22 cellular contexts compared by ENCODE assay signal in genomic region chr6:137894779-137895385, GRCh38. TPM values are rescaled to one million over a fixed set of nuclear protein-coding genes. Genes with fewer than 3 reads are reported as not detected.
A peak's percentile ranks its signal among the peaks of the same experiment; 100 is the strongest.
DNase-seq lines count a peak whose midpoint lies in the region; ATAC-seq, FAIRE-seq and TF ChIP-seq lines count a peak whose summit lies in the region.
"Had no signal": no experiment of that assay in that cellular context is flagged by ENCODE, and none has a peak within 500 bp of the region (broad histone marks: within the 10 kb centered on the region; RNA-seq: fewer than 3 reads in every experiment).

No MANE protein-coding gene starts in this region.

- WGBS in K562 (ENCODE audit: insufficient coverage, low coverage, missing lambda C conversion rate): 45% methylated on average over 4 of the region's 4 CpGs

- no peak for TF ChIP-seq RAD21 in K562 (CRISPR knock-in tag; conservative IDR thresholded peaks at IDR 0.05 in 1 of 2, IDR thresholded peaks at IDR 0.05 in 1 of 2)

- no peak overlapping the region for H3K27ac ChIP-seq in K562 (ENCODE audit: extremely low read depth, low read depth, low read length)
- H3K27ac ChIP-seq: ovary had no signal

- H3K4me1 Mint-ChIP-seq in HFFc6 (ENCODE audit: low read depth) (peaks cover 65% of the 10 kb centered on the region), natural killer cell (no peaks in the 10 kb centered on the region)

- H3K27ac Mint-ChIP-seq in HFFc6 (peak overlapping the region; percentile 78), natural killer cell (no peak overlapping the region)
- H3K27ac Mint-ChIP-seq: activated CD8-positive, alpha-beta T cell treated with anti-CD3 and anti-CD28 coated beads for 36 hours; T-helper 1 cell treated with Interleukin-12 subunit alpha and Interleukin-12 subunit beta and Interleukin-4 antibody, amounts not matched to agents 30 μg/mL and 1 μg/mL, for 36 hours had no signal

- TF ChIP-seq CTCF in HFFc6 (IDR thresholded peaks at IDR 0.05) (no peak), K562 (IDR thresholded peaks at IDR 0.05 in 2 of 3, conservative IDR thresholded peaks at IDR 0.05 in 1 of 3; ENCODE audit: insufficient read depth in 2 of 3, low read depth in 1 of 3, low read length in 3 of 3) (no peak), natural killer cell (IDR thresholded peaks at IDR 0.05) (no peak)

- no peaks in the 10 kb centered on the region for H3K79me2 ChIP-seq in K562 (ENCODE audit: control insufficient read depth, insufficient read depth, low read length)

- POLR2A ChIA-PET in K562 (lab: Yijun Ruan, JAX): interaction anchor here (1.2 to 1.6 kb wide), 2 partner anchors 13 to 16 kb away, joined by 3 to 8 read pairs; no protein-coding TSS in a partner anchor

- H3K9me3 Mint-ChIP-seq in HFFc6 (peaks cover 13% of the 10 kb centered on the region), natural killer cell (no peaks in the 10 kb centered on the region)

- H3K9me3 ChIP-seq in K562 (replicated peaks; ENCODE audit: control insufficient read depth, insufficient read depth, low read depth, low read length): no peaks in the 10 kb centered on the region
- H3K9me3 ChIP-seq: Caco-2, ovary had no signal

- H3K4me2 ChIP-seq in K562 (ENCODE audit: insufficient read depth, low read length): no peak overlapping the region

- H2AFZ ChIP-seq in K562 (ENCODE audit: low read depth, low read length): peak overlapping the region; percentile 46

- no peak overlapping the region for H3K4me3 ChIP-seq in K562
- H3K4me3 ChIP-seq: ovary had no signal

- H3K27me3 ChIP-seq in K562 (ENCODE audit: control insufficient read depth in 2 of 2, insufficient read depth in 2 of 2, low read length in 2 of 2): no peaks in the 10 kb centered on the region
- H3K27me3 ChIP-seq: ovary had no signal

- in situ Hi-C loops in K562 (cut with MboI): no loop called here

- FAIRE-seq in K562 (lab: Jason Lieb, UNC): no peak
- FAIRE-seq: frontal cortex, GM12892 had no signal

- no peaks in the 10 kb centered on the region for H4K20me1 ChIP-seq in K562 (replicated peaks; ENCODE audit: control insufficient read depth, insufficient read depth, low read length)

- no peak for TF ChIP-seq POLR2A in K562 (conservative IDR thresholded peaks at IDR 0.05)

- no peak overlapping the region for H3K9ac ChIP-seq in K562 (ENCODE audit: insufficient read depth in 1 of 2, low read depth in 2 of 2, low read length in 2 of 2)

- H3K4me3 Mint-ChIP-seq in HFFc6: peak overlapping the region; percentile 11; the same call in 1 of the 2 replicates
- H3K4me3 Mint-ChIP-seq in natural killer cell: no peak overlapping the region
- H3K4me3 Mint-ChIP-seq: activated CD8-positive, alpha-beta T cell treated with anti-CD3 and anti-CD28 coated beads for 36 hours; T-helper 1 cell treated with Interleukin-12 subunit alpha and Interleukin-12 subunit beta and Interleukin-4 antibody, amounts not matched to agents 30 μg/mL and 1 μg/mL, for 36 hours had no signal

- CTCF ChIA-PET in K562 (lab: Yijun Ruan, JAX; ENCODE audit: low intra/inter-chr PET ratio): no interaction called here

- H3K4me1 ChIP-seq in K562 (replicated peaks in 1 of 2; ENCODE audit: control insufficient read depth in 2 of 2, insufficient read depth in 2 of 2, low read length in 2 of 2): peaks cover 0 to 3% of the 10 kb centered on the region in 2 experiments; a peak in 1 of 5 replicates
- H3K4me1 ChIP-seq: Caco-2 had no signal

- BruUV-seq in K562 (replicated peaks; lab: Mats Ljungman, UMichigan): no TSS peak

- intact Hi-C loops in K562 (cut with micrococcal nuclease): no loop called here
- intact Hi-C loops in natural killer cell (cut with micrococcal nuclease): no loop called here

- DNase-seq in AG08395 (ENCODE audit: low spot score) (peak; percentile 45), HFFc6 (peak; percentile 78), K562 (ENCODE audit: extremely low read depth in 1 of 4, low spot score in 3 of 4) (no peak), iris pigment epithelial cell (ENCODE audit: low read depth) (peak; percentile 54), natural killer cell (no peak), NCI-H146 (lab: John Stamatoyannopoulos, UW) (no peak)
- DNase-seq: activated CD8-positive, alpha-beta T cell treated with anti-CD3 and anti-CD28 coated beads for 36 hours; Caco-2; caudate nucleus; H7; Karpas-422; left ventricle myocardium superior; NCI-H1694 treated with DMSO at 0.1 percent for 48 hours; NCI-H446 treated with DMSO at 0.1 percent for 48 hours; ovary; SHP77 treated with DMSO at 0.1 percent for 48 hours; stimulated activated CD4-positive, alpha-beta T cell treated with anti-CD3 and anti-CD28 coated beads, Interleukin-4, amount 100 ng/mL, for 24 hours had no signal

- H3K27me3 Mint-ChIP-seq in HFFc6 (ENCODE audit: insufficient read depth) (peaks cover 4% of the 10 kb centered on the region; the same call in 1 of the 2 replicates), natural killer cell (ENCODE audit: low read depth in 2 of 2) (peaks cover 0 to 6% of the 10 kb centered on the region in 2 donors)
- H3K27me3 Mint-ChIP-seq: activated CD8-positive, alpha-beta T cell treated with anti-CD3 and anti-CD28 coated beads for 36 hours had no signal

- ATAC-seq in K562: no peak
- ATAC-seq in natural killer cell: no peak
- no peak for ATAC-seq in HG02852 (IDR thresholded peaks at IDR 0.05; ENCODE audit: unreplicated experiment)
- no peak for ATAC-seq in HG02885 (IDR thresholded peaks at IDR 0.05; ENCODE audit: poor library complexity, unreplicated experiment)
- ATAC-seq: activated CD8-positive, alpha-beta T cell treated with anti-CD3 and anti-CD28 coated beads for 36 hours; left ventricle myocardium superior had no signal

- TF ChIP-seq EP300 in K562 (IDR thresholded peaks at IDR 0.05; ENCODE audit: low read length): no peak

- H3K9me1 ChIP-seq in K562 (ENCODE audit: control insufficient read depth, insufficient read depth, low read length): no peaks in the 10 kb centered on the region

- H3K36me3 ChIP-seq in K562 (ENCODE audit: control insufficient read depth, insufficient read depth, low read length): no peaks in the 10 kb centered on the region
- H3K36me3 ChIP-seq: ovary had no signal

- H3K36me3 Mint-ChIP-seq in HFFc6 (ENCODE audit: low read depth) (peaks cover 13% of the 10 kb centered on the region), natural killer cell (no peaks in the 10 kb centered on the region)

TF ChIP-seq in K562, 482 proteins besides CTCF, POLR2A, EP300 and RAD21 (continues in another document):
- TF ChIP-seq GATA2 (CRISPR knock-in tag; IDR thresholded peaks at IDR 0.05): no peak
- TF ChIP-seq SMC3 (conservative IDR thresholded peaks at IDR 0.05; ENCODE audit: insufficient read depth, low read depth, low read length): no peak
- no peak for TF ChIP-seq ZNF512 (tag; IDR thresholded peaks at IDR 0.05)
- no peak for TF ChIP-seq POLR2AphosphoS2 (IDR thresholded peaks at IDR 0.05; ENCODE audit: low read length)
- TF ChIP-seq HINFP (tag; conservative IDR thresholded peaks at IDR 0.05; ENCODE audit: low read depth): no peak
- TF ChIP-seq ZNF263 (CRISPR knock-in tag; IDR thresholded peaks at IDR 0.05; ENCODE audit: borderline replicate concordance): no peak

RNA-seq across cellular contexts. Expression of gene TNFAIP3, which starts 27.8 kb away (rescaled TPM):
- 10 to 100 TPM in 1 of 6 experiments, 1 to 10 TPM in 5; 4.5 to 17.2 (median 7.8) TPM for total RNA-seq in HFFc6 (2021; fragmentation: NEBNext Ultra II Directional; extraction: Animal tissue kit (Norgen Biotek cat#: 25700))
- 14.3 and 18.6 TPM in 2 replicates for total RNA-seq in K562 (2011; cell fraction: chromatin; rRNA removed; ENCODE audit: low replicate concordance)
- 8.0 and 9.1 TPM in 2 replicates for total RNA-seq in K562 (2011; cell fraction: nucleolus; rRNA removed)
- total RNA-seq in K562 (2011; cell fraction: nucleoplasm; rRNA removed): 10.2 and 11.3 TPM in 2 replicates
- total RNA-seq in K562 (2014; rRNA removed): 5.9 and 6.2 TPM in 2 replicates
- total RNA-seq in K562 (2014; rRNA removed; fragmentation: Illumina TruSeq; extraction: Trizol): 6.5 and 6.9 TPM in 2 replicates
- total RNA-seq in K562 (2015; rRNA removed; fragmentation: Illumina TruSeq; extraction: Trizol): 4.6 TPM in 2 replicates
- total RNA-seq in K562 (2021): 12.5 and 17.0 TPM in 2 replicates
- polyA plus RNA-seq in K562 (2011; rRNA removed): 6.4 and 11.8 TPM in 2 replicates
- 2.5 and 5.0 TPM in 2 replicates for polyA plus RNA-seq in K562 (2011; cell fraction: cytosol; rRNA removed)
- 21.1 and 33.6 TPM in 2 replicates for polyA plus RNA-seq in K562 (2011; cell fraction: nucleus; rRNA removed)
- 5.7 and 26.6 TPM in 2 replicates for polyA plus RNA-seq in K562 (2012)
- 9.8 and 11.5 TPM in 2 replicates for polyA plus RNA-seq in K562 (2014; fragmentation: Illumina TruSeq; extraction: Trizol)
- 1 to 10 TPM in 1 of 2 experiments, under 1 TPM in 1; 0.79 to 1.3 TPM for polyA plus RNA-seq in K562 (2014; fragmentation: Nextera tagmentation; extraction: Ambion mirVana)
- 9.2 and 9.5 TPM in 2 replicates for polyA plus RNA-seq in K562 (2014; rRNA removed)
- polyA minus RNA-seq in K562 (2011; rRNA and poly(A)+ RNA removed): 5.4 and 11.3 TPM in 2 replicates
- 2.9 and 4.6 TPM in 2 replicates for polyA minus RNA-seq in K562 (2011; cell fraction: cytosol; rRNA and poly(A)+ RNA removed)
- 6.7 and 20.5 TPM in 2 replicates for polyA minus RNA-seq in K562 (2011; cell fraction: nucleus; rRNA and poly(A)+ RNA removed)
- total RNA-seq in natural killer cell: 1,000 to 10,000 TPM; 1,163 to 1,298 (median 1,241) TPM

Comparison
In these comparisons a context has a peak if more than half of its experiments do, and no peak if none do; other contexts are left out.
1. DNase-seq: peak in AG08395 (single experiment), HFFc6 (single experiment) and iris pigment epithelial cell (single experiment); none in K562 (0 of 4), natural killer cell (single experiment) and NCI-H146 (single experiment).
2. RNA of gene TNFAIP3, which starts 27.8 kb away (total RNA-seq): 1,163 to 1,298 TPM in natural killer cell; 4.5 to 17.2 TPM in HFFc6 and 4.6 to 18.6 TPM in K562; every median in the first group is over 10 times any median in the second.